Comparison of ENCODE assay signal across 8 cellular contexts in the genomic region with DNA sequence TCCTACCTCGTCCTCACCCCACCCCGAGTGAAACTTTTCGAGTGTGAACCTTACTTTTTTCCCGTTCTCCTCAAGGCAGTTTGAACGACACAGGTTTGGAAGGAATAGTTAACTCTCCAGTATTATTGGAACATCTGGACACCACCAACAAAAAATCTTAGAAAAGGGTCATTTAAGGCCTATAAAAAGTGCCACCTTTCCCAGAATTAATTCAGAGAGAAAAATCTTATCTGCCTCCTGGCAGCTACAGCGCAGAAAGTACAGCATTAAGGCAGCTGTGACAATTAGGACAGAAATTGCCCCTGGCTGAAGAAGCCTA. TPM values are rescaled to one million over a fixed set of nuclear protein-coding genes. Genes with fewer than 3 reads are reported as not detected.
A peak's percentile ranks its signal among the peaks of the same experiment; 100 is the strongest.
DNase-seq lines count a peak whose midpoint lies in the region; TF ChIP-seq lines count a peak whose summit lies in the region.

No MANE protein-coding gene starts in this region.

- peaks cover 26% of the 10 kb centered on the region for H3K4me1 Mint-ChIP-seq in Calu3 (ENCODE audit: low read depth, unreplicated experiment)
- peaks cover 11% of the 10 kb centered on the region for H3K4me1 Mint-ChIP-seq in endodermal cell

- H3K27ac ChIP-seq in endodermal cell (ENCODE audit: low read depth, low read length), result no peak overlapping the region
- peak overlapping the region; percentile 97 for H3K27ac ChIP-seq in neutrophil

- CTCF ChIA-PET in Calu3 (lab: Charles Lee), result interaction anchor here (0.7 to 3.0 kb wide), 3 partner anchors 43 to 80 kb away, joined by 4 to 22 read pairs (median 6); no protein-coding TSS in a partner anchor

- DNase-seq in Calu3 (no peak), NT2/D1 (ENCODE audit: low read depth, low spot score) (no peak), endodermal cell (no peak), NCI-H2196 treated with DMSO at 0.1 percent for 48 hours (lab: John Stamatoyannopoulos, UW; ENCODE audit: unreplicated experiment) (no peak), COLO829 (ENCODE audit: low spot score) (no peak), HPDE6-E6E7 (ENCODE audit: extremely low spot score) (no peak)
- no peak for DNase-seq in activated effector memory CD4-positive, alpha-beta T cell treated with anti-CD3 and anti-CD28 coated beads, Interleukin-2, amount 50 U/mL, for 16 hours

- H3K27me3 Mint-ChIP-seq in Calu3 (ENCODE audit: unreplicated experiment) (no peaks in the 10 kb centered on the region), endodermal cell (ENCODE audit: insufficient read depth) (peaks cover 17% of the 10 kb centered on the region)

- peak overlapping the region; percentile 69 for H3K4me3 ChIP-seq in NT2/D1 (ENCODE audit: insufficient read length, low read depth)
- H3K4me3 ChIP-seq in endodermal cell (ENCODE audit: low read length), result peak overlapping the region; percentile 94
- peak overlapping the region; percentile 80 to 98 for H3K4me3 ChIP-seq in neutrophil (ENCODE audit: low read depth in 1 of 2, low read length in 1 of 2)

- TSS peak; percentile 35 for BruUV-seq in Calu3 (replicated peaks; lab: Mats Ljungman, UMichigan)

- H3K27ac Mint-ChIP-seq in Calu3 (ENCODE audit: unreplicated experiment) (peak overlapping the region; percentile 71), endodermal cell (peak overlapping the region; percentile 29)

- H3K9ac ChIP-seq in NT2/D1 (ENCODE audit: insufficient read length, low read depth), result peak overlapping the region; percentile 86
- peak overlapping the region; percentile 74 for H3K9ac ChIP-seq in endodermal cell (ENCODE audit: extremely low read depth, low read length, poor library complexity, severe bottlenecking)

- TF ChIP-seq CTCF in Calu3 (IDR thresholded peaks at IDR 0.05; ENCODE audit: unreplicated experiment) (no peak), endodermal cell (conservative IDR thresholded peaks at IDR 0.05) (no peak), neutrophil (IDR thresholded peaks at IDR 0.05) (no peak)

- peaks cover 34% of the 10 kb centered on the region for H3K36me3 Mint-ChIP-seq in Calu3 (ENCODE audit: insufficient read depth, unreplicated experiment)
- no peaks in the 10 kb centered on the region for H3K36me3 Mint-ChIP-seq in endodermal cell (ENCODE audit: low read depth)

- H3K4me3 Mint-ChIP-seq in Calu3 (ENCODE audit: low read depth, unreplicated experiment) (peak overlapping the region; percentile 90), endodermal cell (peak overlapping the region; percentile 95)

- no peaks in the 10 kb centered on the region for H3K4me1 ChIP-seq in NT2/D1 (ENCODE audit: insufficient read depth, insufficient read length)
- H3K4me1 ChIP-seq in endodermal cell (ENCODE audit: control insufficient read depth, insufficient read depth, low read length), result no peaks in the 10 kb centered on the region
- peaks cover 56 to 57% of the 10 kb centered on the region in 2 experiments for H3K4me1 ChIP-seq in neutrophil (ENCODE audit: control insufficient read depth in 1 of 2, insufficient read depth in 1 of 2, low read depth in 1 of 2, low read length in 1 of 2)

- no peaks in the 10 kb centered on the region for H3K9me3 ChIP-seq in NT2/D1 (ENCODE audit: insufficient read depth, low read length)
- H3K9me3 ChIP-seq in endodermal cell (ENCODE audit: control insufficient read depth, low read length), result no peaks in the 10 kb centered on the region
- no peaks in the 10 kb centered on the region for H3K9me3 ChIP-seq in neutrophil

- H3K36me3 ChIP-seq in NT2/D1 (ENCODE audit: insufficient read depth, insufficient read length, low read length) (no peaks in the 10 kb centered on the region), endodermal cell (ENCODE audit: control insufficient read depth, insufficient read depth, low read length) (no peaks in the 10 kb centered on the region), neutrophil (no peaks in the 10 kb centered on the region)

- no peaks in the 10 kb centered on the region for H3K9me3 Mint-ChIP-seq in Calu3 (ENCODE audit: low read depth, unreplicated experiment)
- H3K9me3 Mint-ChIP-seq in endodermal cell, result no peaks in the 10 kb centered on the region

- whole genome bisulfite sequencing in endodermal cell (ENCODE audit: insufficient coverage in 1 of 2, insufficient read length in 1 of 2), 2 experiments, result 1 to 13% methylated on average over 1 to 6 of the region's 6 CpGs

- H3K27me3 ChIP-seq in NT2/D1 (ENCODE audit: insufficient read depth, insufficient read length) (peaks cover 17% of the 10 kb centered on the region), endodermal cell (ENCODE audit: control insufficient read depth, insufficient read depth, low read length, poor library complexity, severe bottlenecking) (peaks cover 33% of the 10 kb centered on the region), neutrophil (no peaks in the 10 kb centered on the region)

- intact Hi-C loops in Calu3 (cut with micrococcal nuclease; ENCODE audit: unreplicated experiment), result loop anchor here (2.0 kb wide), 2 partner anchors 36 to 80 kb away; no protein-coding TSS in a partner anchor

RNA-seq across cellular contexts. Expression of gene ATP11B, which starts 1.1 kb away (rescaled TPM):
- 81.9 and 84.0 TPM in 2 replicates for total RNA-seq in Calu3 (2022)
- 10 to 100 TPM; 23.6 to 27.8 TPM for total RNA-seq in endodermal cell
- polyA plus RNA-seq in endodermal cell (2013, experiment 1 of 2), result 25.5 TPM
- polyA plus RNA-seq in endodermal cell (2013, experiment 2 of 2), result 26.7 TPM
